Comparison of ENCODE assay signal across 9 cellular contexts in genomic region chr5:6576861-6577501, GRCh38. TPM values are rescaled to one million over a fixed set of nuclear protein-coding genes. Genes with fewer than 3 reads are reported as not detected.
DNase-seq lines count a peak whose midpoint lies in the region; ATAC-seq and TF ChIP-seq lines count a peak whose summit lies in the region.
"Had no signal": no experiment of that assay in that cellular context is flagged by ENCODE, and none has a peak within 500 bp of the region (broad histone marks: within the 10 kb centered on the region; RNA-seq: fewer than 3 reads in every experiment).

No MANE protein-coding gene starts in this region.

- no peak overlapping the region for H4K8ac ChIP-seq in H9 (replicated peaks; ENCODE audit: insufficient read length, low read depth, low read length)

- H3K18ac ChIP-seq in H9 (ENCODE audit: insufficient read length, low read depth, low read length), result no peak overlapping the region

- peak; percentile 79 for ATAC-seq in left lobe of liver

- no peak overlapping the region for H3K4me2 ChIP-seq in H9 (ENCODE audit: insufficient read depth, insufficient read length, low read length)

- H3K27me3 Mint-ChIP-seq in H9 (ENCODE audit: low read depth), result peaks cover 49% of the 10 kb centered on the region

- H3K36me3 ChIP-seq in breast epithelium, result no peaks in the 10 kb centered on the region

- H3K9ac ChIP-seq in H9 (ENCODE audit: extremely low read depth, insufficient read length, low read length), result no peak overlapping the region

- TF ChIP-seq POLR2A in breast epithelium (IDR thresholded peaks at IDR 0.05), result no peak

- no peaks in the 10 kb centered on the region for H3K23me2 ChIP-seq in H9 (ENCODE audit: insufficient read length, low read depth, low read length, poor library complexity, severe bottlenecking)

- WGBS in H9 (ENCODE audit: extremely low coverage, insufficient read length, low lambda C conversion rate), result no CpG with 5 or more reads among the region's 5 CpGs

- H3K27ac Mint-ChIP-seq in H9, result no peak overlapping the region
- H3K27ac Mint-ChIP-seq: IgD-negative memory B cell had no signal

- H2BK5ac ChIP-seq in H9 (ENCODE audit: insufficient read length, low read length), result no peak overlapping the region

- H3K27ac ChIP-seq in H9 (ENCODE audit: insufficient read length, low read depth, low read length) (no peak overlapping the region), breast epithelium (no peak overlapping the region)

- H3K9me3 ChIP-seq in H9 (ENCODE audit: control insufficient read depth, low read depth, low read length), result no peaks in the 10 kb centered on the region
- H3K9me3 ChIP-seq in breast epithelium, result no peaks in the 10 kb centered on the region

- H4K20me1 ChIP-seq in H9 (ENCODE audit: control insufficient read depth, insufficient read depth, insufficient read length), result no peaks in the 10 kb centered on the region

- H2BK20ac ChIP-seq in H9 (ENCODE audit: low read depth, low read length, poor library complexity, severe bottlenecking), result no peak overlapping the region

- H3K9me3 Mint-ChIP-seq in H9, result peaks cover 17 to 19% of the 10 kb centered on the region in 2 experiments
- H3K9me3 Mint-ChIP-seq: IgD-negative memory B cell had no signal

- H4K5ac ChIP-seq in H9 (ENCODE audit: insufficient read length, low read depth, low read length), result no peak overlapping the region

- peak; percentile 72 for TF ChIP-seq CTCF in H9 (conservative IDR thresholded peaks at IDR 0.05)
- TF ChIP-seq CTCF in breast epithelium (IDR thresholded peaks at IDR 0.05), result peak in 2 of 3 donors; percentile 40 to 41

- no peak overlapping the region for H2BK120ac ChIP-seq in H9 (ENCODE audit: low read depth, low read length, poor library complexity, severe bottlenecking)

- intact Hi-C loops in breast epithelium (cut with DNase I; ENCODE audit: low total_unique reads), result no loop called here

- no peak overlapping the region for H2AFZ ChIP-seq in H9 (ENCODE audit: low read length)

- DNase-seq in CMK (ENCODE audit: low read depth) (peak; percentile 8), H9 (peak; percentile 51), NCI-H526 (lab: John Stamatoyannopoulos, UW) (peak; percentile 79 to 85), breast epithelium (ENCODE audit: low spot score in 2 of 2) (no peak), left lobe of liver (ENCODE audit: low spot score) (peak; percentile 51), KG1 (lab: John Stamatoyannopoulos, UW) (no peak), activated T-cell treated with anti-CD3 and anti-CD28 coated beads for 4 hours (no peak)
- DNase-seq in stimulated activated CD4-positive, alpha-beta T cell treated with anti-CD3 and anti-CD28 coated beads, Interleukin-4, amount 100 ng/mL, for 1 hour, result no peak

- H3K14ac ChIP-seq in H9 (ENCODE audit: insufficient read depth, low read length), result no peak overlapping the region

- no peak overlapping the region for H3T11ph ChIP-seq in H9 (ENCODE audit: low read length)

- H3K23ac ChIP-seq in H9 (ENCODE audit: insufficient read length, low read depth, low read length), result no peak overlapping the region

- no peak overlapping the region for H2BK12ac ChIP-seq in H9 (ENCODE audit: insufficient read length, low read depth, low read length)

- peaks cover 4% of the 10 kb centered on the region; the same call in 1 of the 2 replicates for H3K4me1 ChIP-seq in H9 (ENCODE audit: insufficient read depth, low read length)
- no peaks in the 10 kb centered on the region for H3K4me1 ChIP-seq in breast epithelium

- H3K4me3 ChIP-seq in breast epithelium, result no peak overlapping the region

- no peak overlapping the region for H2BK15ac ChIP-seq in H9 (ENCODE audit: low read depth, low read length)

- H3K56ac ChIP-seq in H9 (ENCODE audit: insufficient read length, low read depth, low read length), result no peak overlapping the region

- no peak overlapping the region for H4K91ac ChIP-seq in H9 (ENCODE audit: insufficient read length, low read depth, low read length)

- H3K36me3 Mint-ChIP-seq in H9 (ENCODE audit: insufficient read depth in 1 of 3, low read depth in 3 of 3), result 0 out of 7 replicates have a peak, but pooled peaks cover 0 to 8% (median 0%) of the 10 kb centered on the region in 3 experiments
- H3K36me3 Mint-ChIP-seq: IgD-negative memory B cell had no signal

- H3K4me1 Mint-ChIP-seq in H9, result peaks cover 3 to 6% of the 10 kb centered on the region in 2 experiments; a peak in 2 of 4 replicates
- H3K4me1 Mint-ChIP-seq: IgD-negative memory B cell had no signal

- H3K79me1 ChIP-seq in H9 (ENCODE audit: insufficient read depth, low read depth, low read length, poor library complexity, severe bottlenecking), result no peaks in the 10 kb centered on the region

- H3K4ac ChIP-seq in H9 (ENCODE audit: low read depth, low read length), result no peak overlapping the region

- H3K27me3 ChIP-seq in H9 (ENCODE audit: insufficient read depth, low read length), result no peaks in the 10 kb centered on the region
- H3K27me3 ChIP-seq in breast epithelium, result peaks cover 0 to 30% of the 10 kb centered on the region in 2 donors

- H2AK5ac ChIP-seq in H9 (ENCODE audit: insufficient read length, low read length), result no peak overlapping the region

- H3K4me3 Mint-ChIP-seq in H9, result no peak overlapping the region; a peak in 1 of 5 replicates
- H3K4me3 Mint-ChIP-seq: IgD-negative memory B cell had no signal

- no peaks in the 10 kb centered on the region for H3K79me2 ChIP-seq in H9 (ENCODE audit: insufficient read depth, low read length)

RNA-seq across cellular contexts. Expression of gene NSUN2, which starts 55.9 kb away (rescaled TPM):
- total RNA-seq in H9 (2021) (115 and 116 TPM in 2 replicates), breast epithelium (10 to 100 TPM; 36.8 to 58.7 (median 55.6) TPM), left lobe of liver (26.4 TPM)

RNA-seq across cellular contexts. Expression of gene SRD5A1, which starts 56.3 kb away (rescaled TPM):
- total RNA-seq in H9 (2021) (29.9 and 31.3 TPM in 2 replicates), breast epithelium (10 to 100 TPM in 1 of 3 donors, 1 to 10 TPM in 2; 3.6 to 10.6 (median 7.0) TPM), left lobe of liver (35.1 TPM)

Comparison
In these comparisons a context has a peak if more than half of its experiments do, and no peak if none do; other contexts are left out.
1. DNase-seq: peak in CMK (single experiment), H9 (single experiment), NCI-H526 (2 of 2) and left lobe of liver (single experiment); none in breast epithelium (0 of 2), KG1 (single experiment), activated T-cell treated with anti-CD3 and anti-CD28 coated beads for 4 hours (single experiment) and stimulated activated CD4-positive, alpha-beta T cell treated with anti-CD3 and anti-CD28 coated beads, Interleukin-4, amount 100 ng/mL, for 1 hour (single experiment).